ENCODE assay signal across 25 cellular contexts in the genomic region with DNA sequence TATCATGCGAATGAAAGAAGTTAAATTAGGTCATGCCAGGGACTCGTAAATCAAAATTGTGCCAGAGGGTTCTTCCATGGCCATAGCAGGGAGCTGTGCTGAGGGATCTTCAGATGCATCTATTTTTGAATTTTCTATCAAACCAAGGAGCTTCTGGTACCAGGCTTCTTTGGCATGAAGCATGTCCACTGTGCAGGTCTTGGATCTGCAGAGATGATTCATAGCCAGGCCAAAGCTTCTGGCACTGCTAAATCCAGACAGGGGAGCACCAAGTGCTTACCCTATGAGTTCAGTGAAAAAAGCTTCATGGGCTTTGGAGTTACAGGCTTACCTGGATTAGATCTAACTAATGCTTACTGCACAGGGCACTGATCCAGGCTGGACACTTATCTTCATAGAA.
"Had no signal": no experiment of that assay in that cellular context is flagged by ENCODE, and none has a peak within 500 bp of the region (broad histone marks: within the 10 kb centered on the region; RNA-seq: fewer than 3 reads in every experiment).

No MANE protein-coding gene starts in this region.

- H3K27me3 ChIP-seq: brain microvascular endothelial cell, colonic mucosa had no signal

- ATAC-seq: activated CD4-positive, CD25-positive, alpha-beta regulatory T cell treated with anti-CD3 and anti-CD28 coated beads, Interleukin-2, amount 50 U/mL, for 24 hours; activated CD8-positive, alpha-beta T cell treated with anti-CD3 and anti-CD28 coated beads for 36 hours; activated T-cell treated with anti-CD3 and anti-CD28 coated beads, Interleukin-2, amount 50 U/mL, for 4 hours; activated T-helper 17 cell treated with anti-CD3 and anti-CD28 coated beads, Interleukin-2, amount 50 U/mL, for 72 hours; esophagus mucosa; T-helper 17 cell; WTC11 had no signal

- H3K36me3 ChIP-seq: brain microvascular endothelial cell, colonic mucosa had no signal

- H3K9me3 ChIP-seq: colonic mucosa had no signal

- H3K27ac ChIP-seq: brain microvascular endothelial cell, colonic mucosa had no signal

- H3K4me1 ChIP-seq: colonic mucosa had no signal

- DNase-seq: activated CD4-positive, alpha-beta T cell treated with anti-CD3 and anti-CD28 coated beads for 48 hours; activated CD4-positive, alpha-beta T cell treated with anti-CD3 and anti-CD28 coated beads, Interleukin-2, amount 50 U/mL, for 1 hour; activated CD4-positive, alpha-beta T cell treated with anti-CD3 and anti-CD28 coated beads, Interleukin-2, amount 50 U/mL, for 48 hours; activated CD8-positive, alpha-beta memory T cell treated with anti-CD3 and anti-CD28 coated beads for 24 hours; activated CD8-positive, alpha-beta T cell treated with anti-CD3 and anti-CD28 coated beads for 36 hours; activated effector memory CD4-positive, alpha-beta T cell treated with Interleukin-2 at 50 U/mL for 16 hours; activated gamma-delta T cell treated with Interleukin-2 at 50 U/mL for 16 hours; activated naive CD4-positive, alpha-beta T cell treated with anti-CD3 and anti-CD28 coated beads, Interleukin-2, amount 50 U/mL, for 16 hours; activated naive CD4-positive, alpha-beta T cell treated with Interleukin-2 at 50 U/mL for 16 hours; activated T-cell treated with anti-CD3 and anti-CD28 coated beads, Interleukin-2, amount 50 U/mL, for 4 hours; amniotic stem cell; anterior cingulate cortex; brain microvascular endothelial cell; colonic mucosa; effector memory CD4-positive, alpha-beta T cell; endodermal cell; foreskin fibroblast; head of caudate nucleus; hippocampal formation; T-helper 17 cell; T1000 had no signal

- H3K4me3 ChIP-seq: colonic mucosa had no signal
